Comparison of ENCODE assay signal across 1 cellular context in the genomic region with DNA sequence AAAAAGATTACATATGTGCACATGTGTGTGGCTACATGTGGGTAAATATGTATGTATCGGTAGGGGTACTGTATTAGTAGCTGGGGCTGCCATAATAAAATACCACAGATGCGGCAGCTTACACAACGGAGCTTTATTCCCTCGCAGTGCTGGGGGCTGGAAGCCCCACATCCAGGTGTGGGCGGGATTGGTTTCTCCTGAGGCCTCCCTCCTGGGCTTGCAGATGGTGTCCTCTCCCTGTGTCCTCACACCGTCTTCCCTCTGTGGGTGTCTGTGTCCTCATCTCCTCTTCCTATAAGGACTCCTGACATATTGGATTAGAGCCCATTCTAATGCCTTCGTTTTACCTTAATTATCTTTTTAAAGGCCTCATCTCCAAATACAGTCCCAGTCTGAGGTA.
TF ChIP-seq lines count a peak whose summit lies in the region.

No MANE protein-coding gene starts in this region.

TF ChIP-seq in GM12878, 131 proteins besides CTCF, POLR2A, EP300 and RAD21 (continued from another document):
- TF ChIP-seq, protein P1, sequence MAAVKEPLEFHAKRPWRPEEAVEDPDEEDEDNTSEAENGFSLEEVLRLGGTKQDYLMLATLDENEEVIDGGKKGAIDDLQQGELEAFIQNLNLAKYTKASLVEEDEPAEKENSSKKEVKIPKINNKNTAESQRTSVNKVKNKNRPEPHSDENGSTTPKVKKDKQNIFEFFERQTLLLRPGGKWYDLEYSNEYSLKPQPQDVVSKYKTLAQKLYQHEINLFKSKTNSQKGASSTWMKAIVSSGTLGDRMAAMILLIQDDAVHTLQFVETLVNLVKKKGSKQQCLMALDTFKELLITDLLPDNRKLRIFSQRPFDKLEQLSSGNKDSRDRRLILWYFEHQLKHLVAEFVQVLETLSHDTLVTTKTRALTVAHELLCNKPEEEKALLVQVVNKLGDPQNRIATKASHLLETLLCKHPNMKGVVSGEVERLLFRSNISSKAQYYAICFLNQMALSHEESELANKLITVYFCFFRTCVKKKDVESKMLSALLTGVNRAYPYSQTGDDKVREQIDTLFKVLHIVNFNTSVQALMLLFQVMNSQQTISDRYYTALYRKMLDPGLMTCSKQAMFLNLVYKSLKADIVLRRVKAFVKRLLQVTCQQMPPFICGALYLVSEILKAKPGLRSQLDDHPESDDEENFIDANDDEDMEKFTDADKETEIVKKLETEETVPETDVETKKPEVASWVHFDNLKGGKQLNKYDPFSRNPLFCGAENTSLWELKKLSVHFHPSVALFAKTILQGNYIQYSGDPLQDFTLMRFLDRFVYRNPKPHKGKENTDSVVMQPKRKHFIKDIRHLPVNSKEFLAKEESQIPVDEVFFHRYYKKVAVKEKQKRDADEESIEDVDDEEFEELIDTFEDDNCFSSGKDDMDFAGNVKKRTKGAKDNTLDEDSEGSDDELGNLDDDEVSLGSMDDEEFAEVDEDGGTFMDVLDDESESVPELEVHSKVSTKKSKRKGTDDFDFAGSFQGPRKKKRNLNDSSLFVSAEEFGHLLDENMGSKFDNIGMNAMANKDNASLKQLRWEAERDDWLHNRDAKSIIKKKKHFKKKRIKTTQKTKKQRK (IDR thresholded peaks at IDR 0.05; ENCODE audit: low read depth, low read length), result no peak
- no peak for TF ChIP-seq GATAD2B (conservative IDR thresholded peaks at IDR 0.05; ENCODE audit: low read depth)
- no peak for TF ChIP-seq RBBP5 (conservative IDR thresholded peaks at IDR 0.05)
- TF ChIP-seq ZNF622 (IDR thresholded peaks at IDR 0.05), result no peak
- no peak for TF ChIP-seq CHD4 (IDR thresholded peaks at IDR 0.05)
- no peak for TF ChIP-seq CHD2 (IDR thresholded peaks at IDR 0.05; ENCODE audit: borderline replicate concordance, low read depth, low read length)
- TF ChIP-seq ESRRA (IDR thresholded peaks at IDR 0.05; ENCODE audit: low read length), result no peak
